Comparison of ENCODE assay signal across 31 cellular contexts in the genomic region with DNA sequence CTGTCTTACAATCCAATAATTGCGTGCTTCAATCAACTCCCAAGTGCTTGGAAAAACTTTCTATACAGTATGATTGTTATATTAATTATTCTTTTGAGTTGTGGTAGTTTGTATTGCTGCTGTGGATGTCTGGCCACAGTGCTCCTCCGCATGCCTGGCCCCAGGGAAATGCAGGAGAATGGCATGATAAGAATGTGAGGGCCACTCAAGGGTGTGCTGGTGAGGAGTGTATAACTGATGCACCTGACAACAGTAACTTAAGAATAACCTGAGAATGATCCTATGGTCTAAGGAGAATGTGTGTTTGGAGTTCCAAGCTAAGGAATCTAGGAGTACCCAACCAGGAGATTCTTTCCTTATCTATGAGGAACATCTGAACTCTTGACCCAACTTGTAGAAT.
"Had no signal": no experiment of that assay in that cellular context is flagged by ENCODE, and none has a peak within 500 bp of the region (broad histone marks: within the 10 kb centered on the region; RNA-seq: fewer than 3 reads in every experiment).

No MANE protein-coding gene starts in this region.

- DNase-seq: caudate nucleus; cerebellar nuclear complex; dorsolateral prefrontal cortex; effector CD4-positive, alpha-beta T cell; endodermal cell; foreskin keratinocyte; heart left ventricle; hippocampal formation; kidney; left colon; left ventricle myocardium superior; midbrain; naive thymus-derived CD4-positive, alpha-beta T cell; psoas muscle; right cardiac atrium; sigmoid colon; spleen; stimulated activated CD4-positive, alpha-beta T cell treated with anti-CD3 and anti-CD28 coated beads, Interleukin-4, amount 100 ng/mL, for 4 hours had no signal

- ATAC-seq: esophagus mucosa; foreskin keratinocyte; gastroesophageal sphincter; heart left ventricle; left colon; left ventricle myocardium superior; naive thymus-derived CD4-positive, alpha-beta T cell; psoas muscle; right cardiac atrium; stimulated activated memory B cell treated with anti-CD40 and anti-IgM and Interleukin-4, amounts not matched to agents 10 μg/mL and 1 μg/mL and 100 μg/mL, for 72 hours had no signal

- H3K27ac Mint-ChIP-seq: endodermal cell; memory B cell; naive thymus-derived CD4-positive, alpha-beta T cell; nephron; neural progenitor cell; stimulated activated memory B cell treated with anti-CD40 and anti-IgM and Interleukin-4, amounts not matched to agents 10 μg/mL and 1 μg/mL and 100 μg/mL, for 72 hours; stimulated activated naive CD8-positive, alpha-beta T cell treated with anti-CD3 and anti-CD28 coated beads, Interleukin-15, Interleukin-2, amounts not matched to agents 100 ng/mL and 50 ng/mL, for 24 hours had no signal

- H3K36me3 ChIP-seq: gastroesophageal sphincter, heart left ventricle, neural progenitor cell, sigmoid colon, spleen, thoracic aorta, tibial nerve, vagina had no signal

- H3K4me3 Mint-ChIP-seq: endodermal cell; memory B cell; naive thymus-derived CD4-positive, alpha-beta T cell; nephron; neural progenitor cell; stimulated activated memory B cell treated with anti-CD40 and anti-IgM and Interleukin-4, amounts not matched to agents 10 μg/mL and 1 μg/mL and 100 μg/mL, for 72 hours; stimulated activated naive CD8-positive, alpha-beta T cell treated with anti-CD3 and anti-CD28 coated beads, Interleukin-15, Interleukin-2, amounts not matched to agents 100 ng/mL and 50 ng/mL, for 24 hours had no signal

- H3K27ac ChIP-seq: dorsolateral prefrontal cortex, epithelial cell of prostate, foreskin keratinocyte, gastroesophageal sphincter, heart left ventricle, neural progenitor cell, psoas muscle, sigmoid colon, skin epidermis, spleen, thoracic aorta, tibial nerve, vagina had no signal

- H3K4me3 ChIP-seq: dorsolateral prefrontal cortex, gastroesophageal sphincter, heart left ventricle, lung, neural progenitor cell, psoas muscle, sigmoid colon, skin epidermis, spleen, thoracic aorta, tibial nerve, vagina had no signal

- H3K9me3 Mint-ChIP-seq: stimulated activated naive CD8-positive, alpha-beta T cell treated with anti-CD3 and anti-CD28 coated beads, Interleukin-15, Interleukin-2, amounts not matched to agents 100 ng/mL and 50 ng/mL, for 24 hours had no signal

- H3K36me3 Mint-ChIP-seq: naive thymus-derived CD4-positive, alpha-beta T cell; neural progenitor cell; stimulated activated memory B cell treated with anti-CD40 and anti-IgM and Interleukin-4, amounts not matched to agents 10 μg/mL and 1 μg/mL and 100 μg/mL, for 72 hours had no signal

- H3K4me1 Mint-ChIP-seq: naive thymus-derived CD4-positive, alpha-beta T cell; nephron; neural progenitor cell had no signal

- H3K27me3 ChIP-seq: dorsolateral prefrontal cortex, gastroesophageal sphincter, heart left ventricle, neural progenitor cell, sigmoid colon, tibial nerve, vagina had no signal

- H3K9me3 ChIP-seq: gastroesophageal sphincter, psoas muscle, sigmoid colon, spleen, thoracic aorta, tibial nerve, vagina had no signal

- H3K4me1 ChIP-seq: foreskin keratinocyte, gastroesophageal sphincter, heart left ventricle, psoas muscle, sigmoid colon, spleen, tibial nerve, vagina had no signal
